ENCODE assay signal across 22 cellular contexts in the genomic region with DNA sequence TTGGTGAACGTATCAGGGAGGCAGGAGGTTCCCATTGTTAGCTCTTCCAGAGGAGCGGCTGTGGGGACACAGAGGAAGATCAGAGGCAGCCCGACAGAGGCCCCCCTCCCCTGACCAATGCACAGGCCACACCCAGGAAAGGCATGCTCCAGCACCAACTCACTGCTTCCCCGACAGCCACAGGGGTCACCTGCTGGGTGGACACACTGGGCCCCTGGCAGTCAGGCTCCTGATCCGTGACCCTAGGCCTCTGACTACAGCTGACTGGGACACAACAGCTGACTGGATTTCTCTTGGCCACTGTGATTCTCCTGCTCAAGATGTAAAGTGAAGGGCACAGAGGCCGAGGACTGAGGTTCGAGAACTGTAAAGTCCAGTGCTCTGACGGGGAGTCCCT.
DNase-seq lines count a peak whose midpoint lies in the region; ATAC-seq and TF ChIP-seq lines count a peak whose summit lies in the region.
"Had no signal": no experiment of that assay in that cellular context is flagged by ENCODE, and none has a peak within 500 bp of the region (broad histone marks: within the 10 kb centered on the region; RNA-seq: fewer than 3 reads in every experiment).

No MANE protein-coding gene starts in this region.

- H3K27ac ChIP-seq in CD4-positive, alpha-beta T cell (ENCODE audit: low read depth, low read length), result no peak overlapping the region
- no peak overlapping the region for H3K27ac ChIP-seq in IMR-90 (ENCODE audit: insufficient read depth, low read length)
- H3K27ac ChIP-seq in coronary artery, result no peak overlapping the region
- H3K27ac ChIP-seq: adrenal gland, brain microvascular endothelial cell, sigmoid colon had no signal

- no peak overlapping the region for H3K23ac ChIP-seq in IMR-90 (ENCODE audit: low read depth, low read length)

- H2BK15ac ChIP-seq in IMR-90 (ENCODE audit: low read depth, low read length), result no peak overlapping the region

- H4K20me1 ChIP-seq in IMR-90 (ENCODE audit: insufficient read depth, low read length), result no peaks in the 10 kb centered on the region

- no peak overlapping the region for H2BK20ac ChIP-seq in IMR-90 (ENCODE audit: low read depth, low read length)

- H3K27ac Mint-ChIP-seq in CD4-positive, alpha-beta T cell, result peak overlapping the region; percentile 68
- H3K27ac Mint-ChIP-seq in central memory CD8-positive, alpha-beta T cell (ENCODE audit: low read depth), result peak overlapping the region; percentile 94
- peak overlapping the region; percentile 82 to 100 (median 98) for H3K27ac Mint-ChIP-seq in naive thymus-derived CD8-positive, alpha-beta T cell
- no peak overlapping the region for H3K27ac Mint-ChIP-seq in Calu3 (ENCODE audit: unreplicated experiment)

- POLR2A ChIA-PET in CD4-positive, alpha-beta T cell (lab: Charles Lee), result interaction anchor here (1.5 kb wide), 1 partner anchor 262 kb away, joined by 4 read pairs; a partner anchor contains a TSS
- POLR2A ChIA-PET in IMR-90 (lab: Charles Lee; ENCODE audit: unreplicated experiment), result no interaction called here
- POLR2A ChIA-PET in naive thymus-derived CD8-positive, alpha-beta T cell (lab: Charles Lee), result interaction anchor here (3.1 to 8.8 kb wide), 2 partner anchors 16 to 269 kb away, joined by 11 to 120 read pairs; no protein-coding TSS in a partner anchor

- H3K4me3 ChIP-seq in IMR-90 (ENCODE audit: insufficient read depth, low read depth, low read length), result no peak overlapping the region
- no peak overlapping the region for H3K4me3 ChIP-seq in coronary artery
- H3K4me3 ChIP-seq: adrenal gland, sigmoid colon had no signal

- H3K4ac ChIP-seq in IMR-90 (ENCODE audit: low read depth, low read length), result no peak overlapping the region

- H2BK5ac ChIP-seq in IMR-90 (ENCODE audit: low read depth, low read length, poor library complexity, severe bottlenecking), result no peak overlapping the region

- H3K9me3 ChIP-seq in CD4-positive, alpha-beta T cell (ENCODE audit: control insufficient read depth, low read length), result no peaks in the 10 kb centered on the region
- peaks cover 5% of the 10 kb centered on the region for H3K9me3 ChIP-seq in IMR-90 (ENCODE audit: control insufficient read depth, insufficient read depth, low read length)
- H3K9me3 ChIP-seq: adrenal gland, sigmoid colon had no signal

- no peak overlapping the region for H4K8ac ChIP-seq in IMR-90 (ENCODE audit: low read depth in 2 of 2, low read length in 2 of 2)

- dilution Hi-C loops in IMR-90 (cut with HindIII; ENCODE audit: low sequenced_read_pairs, unreplicated experiment), result no loop called here

- no peak overlapping the region; the same call in 1 of the 2 replicates for H3K14ac ChIP-seq in IMR-90 (replicated peaks; ENCODE audit: low read depth, low read length)

- TF ChIP-seq POLR2A in IMR-90 (IDR thresholded peaks at IDR 0.05; ENCODE audit: low read depth, low read length), result no peak

- no peak overlapping the region for H3K18ac ChIP-seq in IMR-90 (ENCODE audit: low read depth, low read length)

- H3K4me2 ChIP-seq in IMR-90 (ENCODE audit: low read depth, low read length), result no peak overlapping the region

- no peak for TF ChIP-seq RAD21 in IMR-90 (IDR thresholded peaks at IDR 0.05; ENCODE audit: low read length)

- H3K4me1 ChIP-seq in IMR-90 (ENCODE audit: control insufficient read depth, insufficient read depth, low read length), result peaks cover 5% of the 10 kb centered on the region
- H3K4me1 ChIP-seq: sigmoid colon had no signal

- no peaks in the 10 kb centered on the region for H3K27me3 ChIP-seq in CD4-positive, alpha-beta T cell (ENCODE audit: control insufficient read depth, insufficient read depth, low read length)
- no peaks in the 10 kb centered on the region for H3K27me3 ChIP-seq in IMR-90 (ENCODE audit: control insufficient read depth, insufficient read depth, low read length)
- H3K27me3 ChIP-seq: adrenal gland, brain microvascular endothelial cell, sigmoid colon had no signal

- CTCF ChIA-PET in CD4-positive, alpha-beta T cell (lab: Charles Lee), result no interaction called here
- CTCF ChIA-PET in IMR-90 (lab: Yijun Ruan, JAX), result no interaction called here
- CTCF ChIA-PET in Calu3 (lab: Charles Lee), result interaction anchor here (0.6 kb wide), 1 partner anchor 753 kb away, joined by 5 read pairs; no protein-coding TSS in a partner anchor

- no peak for ATAC-seq in CD4-positive, alpha-beta T cell (ENCODE audit: poor library complexity)
- no peak for ATAC-seq in IMR-90 (ENCODE audit: low read depth)
- ATAC-seq in central memory CD8-positive, alpha-beta T cell (replicated peaks; ENCODE audit: extremely low read depth, poor library complexity, severe bottlenecking), result no peak
- no peak for ATAC-seq in naive thymus-derived CD8-positive, alpha-beta T cell

- H3K79me1 ChIP-seq in IMR-90 (ENCODE audit: low read depth in 1 of 2, low read length in 2 of 2), result peaks cover 0 to 11% of the 10 kb centered on the region in 2 experiments; a peak in 3 of 4 replicates

- TF ChIP-seq CTCF in CD4-positive, alpha-beta T cell (IDR thresholded peaks at IDR 0.05), result no peak
- TF ChIP-seq CTCF in IMR-90 (conservative IDR thresholded peaks at IDR 0.05; ENCODE audit: low read depth, low read length) (no peak), coronary artery (IDR thresholded peaks at IDR 0.05) (no peak), Calu3 (IDR thresholded peaks at IDR 0.05; ENCODE audit: unreplicated experiment) (no peak)

- peak overlapping the region; percentile 3 for H3K4me3 Mint-ChIP-seq in CD4-positive, alpha-beta T cell
- peak overlapping the region; percentile 80 for H3K4me3 Mint-ChIP-seq in central memory CD8-positive, alpha-beta T cell
- peak overlapping the region; percentile 4 to 87 (median 46) for H3K4me3 Mint-ChIP-seq in naive thymus-derived CD8-positive, alpha-beta T cell
- H3K4me3 Mint-ChIP-seq in Calu3 (ENCODE audit: low read depth, unreplicated experiment), result no peak overlapping the region
- H3K4me3 Mint-ChIP-seq: H9, nephron had no signal

- H3K9me3 Mint-ChIP-seq in CD4-positive, alpha-beta T cell, result no peaks in the 10 kb centered on the region
- H3K9me3 Mint-ChIP-seq in central memory CD8-positive, alpha-beta T cell, result no peaks in the 10 kb centered on the region
- peaks cover 0 to 4% (median 0%) of the 10 kb centered on the region in 9 donors for H3K9me3 Mint-ChIP-seq in naive thymus-derived CD8-positive, alpha-beta T cell
- H3K9me3 Mint-ChIP-seq in Calu3 (ENCODE audit: low read depth, unreplicated experiment), result no peaks in the 10 kb centered on the region
- H3K9me3 Mint-ChIP-seq: H9, nephron had no signal

- H3K36me3 Mint-ChIP-seq in CD4-positive, alpha-beta T cell (ENCODE audit: low read depth), result peaks cover 76% of the 10 kb centered on the region
- peaks cover 50% of the 10 kb centered on the region for H3K36me3 Mint-ChIP-seq in central memory CD8-positive, alpha-beta T cell (ENCODE audit: insufficient read depth)
- peaks cover 5 to 57% (median 56%) of the 10 kb centered on the region in 3 donors for H3K36me3 Mint-ChIP-seq in naive thymus-derived CD8-positive, alpha-beta T cell
- peaks cover 55% of the 10 kb centered on the region for H3K36me3 Mint-ChIP-seq in Calu3 (ENCODE audit: insufficient read depth, unreplicated experiment)

- H2AFZ ChIP-seq in IMR-90 (replicated peaks; ENCODE audit: low read length, poor library complexity), result no peak overlapping the region

- no peak overlapping the region for H2AK5ac ChIP-seq in IMR-90 (ENCODE audit: low read depth, low read length)

- H3K4me1 Mint-ChIP-seq in CD4-positive, alpha-beta T cell (ENCODE audit: low read depth), result peaks cover 30% of the 10 kb centered on the region
- peaks cover 49% of the 10 kb centered on the region for H3K4me1 Mint-ChIP-seq in central memory CD8-positive, alpha-beta T cell
- peaks cover 20 to 62% (median 48%) of the 10 kb centered on the region in 4 donors for H3K4me1 Mint-ChIP-seq in naive thymus-derived CD8-positive, alpha-beta T cell
- H3K4me1 Mint-ChIP-seq in Calu3 (ENCODE audit: low read depth, unreplicated experiment), result no peaks in the 10 kb centered on the region
- H3K4me1 Mint-ChIP-seq: H9 had no signal

- intact Hi-C loops in CD4-positive, alpha-beta T cell (cut with DNase I, micrococcal nuclease), result no loop called here
- intact Hi-C loops in IMR-90 (cut with micrococcal nuclease) (no loop called here), Calu3 (cut with micrococcal nuclease; ENCODE audit: unreplicated experiment) (no loop called here)

- H2AK9ac ChIP-seq in IMR-90 (replicated peaks; ENCODE audit: low read depth, low read length, poor library complexity), result peak overlapping the region; percentile 58

- DNase-seq in CD4-positive, alpha-beta T cell, result no peak
- DNase-seq in IMR-90 (no peak), mesenteric fat pad (ENCODE audit: low spot score) (no peak), coronary artery (ENCODE audit: low spot score) (no peak), Calu3 (no peak)
- DNase-seq in central memory CD8-positive, alpha-beta T cell (ENCODE audit: low spot score in 2 of 2), result no peak
- no peak for DNase-seq in naive thymus-derived CD8-positive, alpha-beta T cell
- no peak for DNase-seq in activated CD4-positive, alpha-beta T cell treated with anti-CD3 and anti-CD28 coated beads for 1 hour
- DNase-seq: activated CD4-positive, CD25-positive, alpha-beta regulatory T cell; adrenal gland; brain microvascular endothelial cell; cortex of kidney; DMS53; GDM1; H9; KG1; MV-4-11; NCI-H1694 treated with DMSO at 0.1 percent for 48 hours; NCI-H526 treated with DMSO at 0.1 percent for 48 hours; RPMI8226; sigmoid colon had no signal

- no peak overlapping the region for H3K9ac ChIP-seq in IMR-90 (ENCODE audit: low read depth, low read length)

- BruUV-seq in IMR-90 (replicated peaks; lab: Mats Ljungman, UMichigan) (no TSS peak), Calu3 (replicated peaks; lab: Mats Ljungman, UMichigan) (no TSS peak)

- H3K27me3 Mint-ChIP-seq in CD4-positive, alpha-beta T cell, result no peaks in the 10 kb centered on the region
- H3K27me3 Mint-ChIP-seq in central memory CD8-positive, alpha-beta T cell, result no peaks in the 10 kb centered on the region
- no peaks in the 10 kb centered on the region for H3K27me3 Mint-ChIP-seq in naive thymus-derived CD8-positive, alpha-beta T cell
- no peaks in the 10 kb centered on the region for H3K27me3 Mint-ChIP-seq in Calu3 (ENCODE audit: unreplicated experiment)

- H3K56ac ChIP-seq in IMR-90 (ENCODE audit: extremely low read depth, insufficient read depth, low read length), result no peak overlapping the region

- WGBS in IMR-90 (ENCODE audit: extremely low coverage in 2 of 2, insufficient read length in 1 of 2), 2 experiments, result 80% methylated on average over 1 of the region's 8 CpGs; no CpG with 5 or more reads in 1 of the 2 experiments

- no peak overlapping the region for H4K91ac ChIP-seq in IMR-90 (ENCODE audit: insufficient read depth, low read depth, low read length)

- in situ Hi-C loops in IMR-90 (cut with MboI; ENCODE audit: low sequenced_read_pairs), result loop anchor here (25.0 kb wide), 1 partner anchor 1628 kb away; no protein-coding TSS in a partner anchor

- H4K5ac ChIP-seq in IMR-90 (ENCODE audit: low read depth, low read length), result no peak overlapping the region

- H2BK120ac ChIP-seq in IMR-90 (ENCODE audit: low read depth, low read length), result no peak overlapping the region

- H3K9me1 ChIP-seq in IMR-90 (ENCODE audit: insufficient read depth, low read length), result no peaks in the 10 kb centered on the region

- peaks cover 87% of the 10 kb centered on the region for H3K36me3 ChIP-seq in IMR-90 (ENCODE audit: control insufficient read depth, insufficient read depth, low read length)

TF ChIP-seq in IMR-90, 13 proteins besides CTCF, POLR2A, EP300 and RAD21 (continues in another document):
- no peak for TF ChIP-seq MXI1 (IDR thresholded peaks at IDR 0.05; ENCODE audit: borderline replicate concordance, low read depth, low read length)
